20 cellular contexts compared by ENCODE assay signal in genomic region chr22:42819412-42820069, GRCh38. TPM values are rescaled to one million over a fixed set of nuclear protein-coding genes. Genes with fewer than 3 reads are reported as not detected.
DNase-seq lines count a peak whose midpoint lies in the region; ATAC-seq, FAIRE-seq and TF ChIP-seq lines count a peak whose summit lies in the region.
"Had no signal": no experiment of that assay in that cellular context is flagged by ENCODE, and none has a peak within 500 bp of the region (broad histone marks: within the 10 kb centered on the region; RNA-seq: fewer than 3 reads in every experiment).

No MANE protein-coding gene starts in this region.

- peaks cover 3 to 16% (median 12%) of the 10 kb centered on the region in 6 donors for H3K4me1 ChIP-seq in spleen

- peak; percentile 23 for FAIRE-seq in GM12891 (lab: Jason Lieb, UNC)
- no peak for FAIRE-seq in RCC 7860 (lab: Jason Lieb, UNC)
- FAIRE-seq: colon, endometrium had no signal

- no peaks in the 10 kb centered on the region for H3K27me3 ChIP-seq in spleen (replicated peaks in 1 of 7)

- H3K9me3 ChIP-seq in SK-N-MC (ENCODE audit: low read depth, low read length) (no peaks in the 10 kb centered on the region), spleen (peaks cover 0 to 7% (median 2%) of the 10 kb centered on the region in 8 donors)
- H3K9me3 ChIP-seq: thoracic aorta had no signal

- ATAC-seq in GM21529 (IDR thresholded peaks at IDR 0.05; ENCODE audit: unreplicated experiment): no peak
- ATAC-seq: activated T-cell treated with anti-CD3 and anti-CD28 coated beads, Interleukin-2, amount 50 U/mL, for 72 hours; GM23338; Panc1; stimulated activated effector memory CD8-positive, alpha-beta T cell treated with anti-CD3 and anti-CD28 coated beads, Interleukin-12 subunit alpha, Interleukin-12 subunit beta, amount 100 ng/mL, for 72 hours had no signal

- H3K27ac ChIP-seq in SK-N-MC (no peak overlapping the region), spleen (peak overlapping the region in 6 of 8 donors; percentile 13 to 62 (median 40))

- WGBS in spleen, 5 donors: 71 to 78% (median 74%) methylated on average over 9 of the region's 9 CpGs

- no peak for TF ChIP-seq CTCF in spleen (IDR thresholded peaks at IDR 0.05 in 8 of 11, conservative IDR thresholded peaks at IDR 0.05 in 3 of 11)

- no peak for DNase-seq in GM12891 (ENCODE audit: insufficient read length, low spot score)
- no peak for DNase-seq in SK-N-MC (ENCODE audit: low read depth, low spot score)
- DNase-seq in left kidney (ENCODE audit: low read depth, low spot score): peak; percentile 23
- DNase-seq in spleen: no peak
- DNase-seq in pons (ENCODE audit: low spot score): no peak
- no peak for DNase-seq in RCC 7860 (ENCODE audit: low spot score)
- DNase-seq in foreskin melanocyte: no peak
- DNase-seq: activated CD4-positive, alpha-beta T cell treated with anti-CD3 and anti-CD28 coated beads for 1 hour; activated CD8-positive, alpha-beta memory T cell treated with anti-CD3 and anti-CD28 coated beads for 24 hours; activated T-cell treated with anti-CD3 and anti-CD28 coated beads, Interleukin-2, amount 50 U/mL, for 72 hours; islet precursor cell; NCI-H1105; NCI-H2171 had no signal

- H3K4me3 ChIP-seq in SK-N-MC (no peak overlapping the region), spleen (no peak overlapping the region)
- H3K4me3 ChIP-seq: GM23338, thoracic aorta had no signal

- H3K36me3 ChIP-seq in SK-N-MC (ENCODE audit: insufficient read depth, low read length): peaks cover 5% of the 10 kb centered on the region
- peaks cover 0 to 73% (median 39%) of the 10 kb centered on the region in 6 donors for H3K36me3 ChIP-seq in spleen

- TF ChIP-seq POLR2A in GM12891 (IDR thresholded peaks at IDR 0.05; ENCODE audit: low read depth, low read length) (no peak), spleen (IDR thresholded peaks at IDR 0.05) (no peak)

- peak overlapping the region; percentile 8 for H3K9ac ChIP-seq in SK-N-MC (ENCODE audit: insufficient read length)

- intact Hi-C loops in spleen (cut with DNase I; ENCODE audit: low total_unique reads): loop anchor here (10.0 kb wide), 1 partner anchor 155 kb away; no protein-coding TSS in a partner anchor

TF ChIP-seq in GM12891, 5 proteins besides CTCF, POLR2A, EP300 and RAD21:
- TF ChIP-seq POU2F2 (IDR thresholded peaks at IDR 0.05; ENCODE audit: low read depth, low read length) (no peak), SPI1 (IDR thresholded peaks at IDR 0.05; ENCODE audit: low read depth, low read length) (no peak), PAX5 (IDR thresholded peaks at IDR 0.05; ENCODE audit: insufficient read depth, low read length, severe bottlenecking) (no peak), POLR2AphosphoS5 (IDR thresholded peaks at IDR 0.05; ENCODE audit: low read depth, low read length) (no peak), TAF1 (IDR thresholded peaks at IDR 0.05; ENCODE audit: low read depth, low read length) (no peak)

RNA-seq across cellular contexts. Expression of gene ARFGAP3, which starts 37.5 kb away (rescaled TPM):
- 31.4 TPM for polyA plus RNA-seq in GM12891 (2012; ENCODE audit: low read depth, missing spikeins)
- 10 to 100 TPM; 30.9 to 46.8 (median 40.8) TPM for total RNA-seq in spleen
- 10 to 100 TPM; 15.0 to 23.6 (median 15.6) TPM for polyA plus RNA-seq in spleen
